ENCODE assay signal across 9 cellular contexts in the genomic region with DNA sequence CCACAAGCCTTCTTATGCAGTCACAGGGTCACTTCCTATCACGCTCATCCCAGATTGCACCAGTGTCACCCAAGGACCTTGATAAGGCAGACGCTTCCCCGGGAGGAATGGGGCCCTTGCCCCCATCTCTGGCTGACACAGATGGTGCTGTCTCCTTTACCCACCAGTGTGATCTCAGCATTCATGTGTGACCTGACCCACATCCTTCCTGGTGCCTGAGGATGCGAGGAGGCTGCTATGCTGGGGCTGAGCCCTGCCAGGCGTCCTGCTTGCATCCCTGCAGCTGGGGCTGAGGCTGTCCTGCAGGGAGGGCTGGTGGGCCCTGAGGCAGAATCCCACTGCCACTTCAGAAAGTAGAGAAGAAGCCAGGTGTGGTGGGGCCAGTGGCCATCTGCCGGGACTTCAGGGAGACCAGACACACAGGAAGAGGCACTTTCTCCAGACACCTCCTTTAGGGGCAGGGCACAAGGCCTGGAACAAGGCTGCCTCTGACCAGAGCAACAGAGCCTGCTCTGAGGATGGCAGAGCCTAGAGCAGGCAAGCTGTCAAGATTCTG. TPM values are rescaled to one million over a fixed set of nuclear protein-coding genes. Genes with fewer than 3 reads are reported as not detected.
DNase-seq lines count a peak whose midpoint lies in the region; ATAC-seq and TF ChIP-seq lines count a peak whose summit lies in the region.
"Had no signal": no experiment of that assay in that cellular context is flagged by ENCODE, and none has a peak within 500 bp of the region (broad histone marks: within the 10 kb centered on the region; RNA-seq: fewer than 3 reads in every experiment).

No MANE protein-coding gene starts in this region.

- no peak overlapping the region for H3K23ac ChIP-seq in H9 (ENCODE audit: insufficient read length, low read depth, low read length)

- H3K18ac ChIP-seq in H9 (ENCODE audit: insufficient read length, low read depth, low read length), result no peak overlapping the region

- no peak overlapping the region for H4K5ac ChIP-seq in H9 (ENCODE audit: insufficient read length, low read depth, low read length)

- H3K36me3 ChIP-seq in endodermal cell (ENCODE audit: control insufficient read depth, insufficient read depth, low read length), result no peaks in the 10 kb centered on the region

- no peak overlapping the region for H4K91ac ChIP-seq in H9 (ENCODE audit: insufficient read length, low read depth, low read length)

- H3K9me3 Mint-ChIP-seq in H9, result no peaks in the 10 kb centered on the region; a peak in 1 of 5 replicates
- no peaks in the 10 kb centered on the region for H3K9me3 Mint-ChIP-seq in WTC11
- H3K9me3 Mint-ChIP-seq in endodermal cell, result no peaks in the 10 kb centered on the region
- no peaks in the 10 kb centered on the region for H3K9me3 Mint-ChIP-seq in stimulated activated effector memory CD8-positive, alpha-beta T cell treated with anti-CD3 and anti-CD28 coated beads, Interleukin-12 subunit alpha, Interleukin-12 subunit beta, amount 100 ng/mL, for 72 hours

- H3K9ac ChIP-seq in H9 (ENCODE audit: extremely low read depth, insufficient read length, low read length), result no peak overlapping the region
- no peak overlapping the region for H3K9ac ChIP-seq in endodermal cell (ENCODE audit: extremely low read depth, low read length, poor library complexity, severe bottlenecking)

- H3K4me2 ChIP-seq in H9 (ENCODE audit: insufficient read depth, insufficient read length, low read length), result no peak overlapping the region

- no peak overlapping the region for H2BK20ac ChIP-seq in H9 (ENCODE audit: low read depth, low read length, poor library complexity, severe bottlenecking)

- no peak for TF ChIP-seq CTCF in H9 (conservative IDR thresholded peaks at IDR 0.05)
- TF ChIP-seq CTCF in WTC11 (IDR thresholded peaks at IDR 0.05), result no peak
- no peak for TF ChIP-seq CTCF in endodermal cell (conservative IDR thresholded peaks at IDR 0.05)

- H3K14ac ChIP-seq in H9 (ENCODE audit: insufficient read depth, low read length), result no peak overlapping the region; the same call in 1 of the 2 replicates

- H3K27ac Mint-ChIP-seq in H9, result no peak overlapping the region
- H3K27ac Mint-ChIP-seq in WTC11, result no peak overlapping the region
- no peak overlapping the region for H3K27ac Mint-ChIP-seq in endodermal cell
- H3K27ac Mint-ChIP-seq in stimulated activated effector memory CD8-positive, alpha-beta T cell treated with anti-CD3 and anti-CD28 coated beads, Interleukin-12 subunit alpha, Interleukin-12 subunit beta, amount 100 ng/mL, for 72 hours, result peak overlapping the region; percentile 84

- peaks cover 8% of the 10 kb centered on the region for H3K23me2 ChIP-seq in H9 (ENCODE audit: insufficient read length, low read depth, low read length, poor library complexity, severe bottlenecking)

- peaks cover 19% of the 10 kb centered on the region; the same call in 1 of the 2 replicates for H3K27me3 ChIP-seq in H9 (ENCODE audit: insufficient read depth, low read length)
- H3K27me3 ChIP-seq in endodermal cell (ENCODE audit: control insufficient read depth, insufficient read depth, low read length, poor library complexity, severe bottlenecking), result peaks cover 56% of the 10 kb centered on the region

- no peak overlapping the region for H2BK5ac ChIP-seq in H9 (ENCODE audit: insufficient read length, low read length)

- no peak overlapping the region for H3K56ac ChIP-seq in H9 (ENCODE audit: insufficient read length, low read depth, low read length)

- no peaks in the 10 kb centered on the region for H3K9me3 ChIP-seq in H9 (ENCODE audit: control insufficient read depth, low read depth, low read length)
- H3K9me3 ChIP-seq in endodermal cell (ENCODE audit: control insufficient read depth, low read length), result no peaks in the 10 kb centered on the region

- WGBS in H9 (ENCODE audit: extremely low coverage, insufficient read length, low lambda C conversion rate), result no CpG with 5 or more reads among the region's 6 CpGs
- WGBS in endodermal cell (ENCODE audit: insufficient coverage in 1 of 2, insufficient read length in 1 of 2), 2 experiments, result 86 to 97% methylated on average over 4 to 6 of the region's 6 CpGs

- H3K4me1 Mint-ChIP-seq in H9 (peaks cover 13 to 18% of the 10 kb centered on the region in 2 experiments), WTC11 (peaks cover 7% of the 10 kb centered on the region), endodermal cell (peaks cover 7% of the 10 kb centered on the region)
- peaks cover 50% of the 10 kb centered on the region for H3K4me1 Mint-ChIP-seq in stimulated activated effector memory CD8-positive, alpha-beta T cell treated with anti-CD3 and anti-CD28 coated beads, Interleukin-12 subunit alpha, Interleukin-12 subunit beta, amount 100 ng/mL, for 72 hours

- H2AFZ ChIP-seq in H9 (ENCODE audit: low read length), result no peak overlapping the region

- no peak overlapping the region for H3K4ac ChIP-seq in H9 (ENCODE audit: low read depth, low read length)

- no peak overlapping the region for H2BK120ac ChIP-seq in H9 (ENCODE audit: low read depth, low read length, poor library complexity, severe bottlenecking)

- H3K27ac ChIP-seq in H9 (ENCODE audit: insufficient read length, low read depth, low read length) (no peak overlapping the region), endodermal cell (ENCODE audit: low read depth, low read length) (no peak overlapping the region)

- no peaks in the 10 kb centered on the region for H4K20me1 ChIP-seq in H9 (ENCODE audit: control insufficient read depth, insufficient read depth, insufficient read length)

- POLR2A ChIA-PET in WTC11 (lab: Charles Lee), result no interaction called here

- no peak overlapping the region for H2BK12ac ChIP-seq in H9 (ENCODE audit: insufficient read length, low read depth, low read length)

- H3K27me3 Mint-ChIP-seq in H9 (ENCODE audit: low read depth) (peaks cover 68% of the 10 kb centered on the region), WTC11 (ENCODE audit: low read depth) (peaks cover 51% of the 10 kb centered on the region), endodermal cell (ENCODE audit: insufficient read depth) (peaks cover 62% of the 10 kb centered on the region)

- CTCF ChIA-PET in WTC11 (lab: Charles Lee), result interaction anchor here (1.3 to 2.7 kb wide), 3 partner anchors 24 to 59 kb away, joined by 4 to 21 read pairs (median 8); no protein-coding TSS in a partner anchor

- H3K4me1 ChIP-seq in H9 (ENCODE audit: insufficient read depth, low read length) (no peaks in the 10 kb centered on the region; the same call in 1 of the 2 replicates), endodermal cell (ENCODE audit: control insufficient read depth, insufficient read depth, low read length) (no peaks in the 10 kb centered on the region)

- H3K4me3 ChIP-seq in endodermal cell (ENCODE audit: low read length), result no peak overlapping the region

- H2AK5ac ChIP-seq in H9 (ENCODE audit: insufficient read length, low read length), result no peak overlapping the region

- no peaks in the 10 kb centered on the region for H3K79me2 ChIP-seq in H9 (ENCODE audit: insufficient read depth, low read length)

- H3K4me3 Mint-ChIP-seq in H9 (no peak overlapping the region), WTC11 (no peak overlapping the region), endodermal cell (no peak overlapping the region)
- H3K4me3 Mint-ChIP-seq in stimulated activated effector memory CD8-positive, alpha-beta T cell treated with anti-CD3 and anti-CD28 coated beads, Interleukin-12 subunit alpha, Interleukin-12 subunit beta, amount 100 ng/mL, for 72 hours, result peak overlapping the region; percentile 87

- no peak overlapping the region for H3T11ph ChIP-seq in H9 (ENCODE audit: low read length)

- H2BK15ac ChIP-seq in H9 (ENCODE audit: low read depth, low read length), result no peak overlapping the region

- DNase-seq in H9 (peak; percentile 23), WTC11 (ENCODE audit: low spot score) (peak; percentile 6), endodermal cell (peak; percentile 41), HCEC 1CT (no peak), COLO829 (ENCODE audit: low spot score) (no peak), medulla oblongata (ENCODE audit: extremely low spot score) (no peak)
- DNase-seq in stimulated activated effector memory CD8-positive, alpha-beta T cell treated with anti-CD3 and anti-CD28 coated beads, Interleukin-12 subunit alpha, Interleukin-12 subunit beta, amount 100 ng/mL, for 72 hours (ENCODE audit: low spot score in 2 of 2), result peak in 1 of 2 donors; percentile 74
- DNase-seq: foreskin fibroblast, NCI-H526 had no signal

- H4K8ac ChIP-seq in H9 (replicated peaks; ENCODE audit: insufficient read length, low read depth, low read length), result no peak overlapping the region

- no peak for ATAC-seq in WTC11
- peak; percentile 74 for ATAC-seq in stimulated activated effector memory CD8-positive, alpha-beta T cell treated with anti-CD3 and anti-CD28 coated beads, Interleukin-12 subunit alpha, Interleukin-12 subunit beta, amount 100 ng/mL, for 72 hours

- H3K36me3 Mint-ChIP-seq in H9 (ENCODE audit: insufficient read depth in 1 of 3, low read depth in 3 of 3) (no peaks in the 10 kb centered on the region; a peak in 1 of 7 replicates), WTC11 (no peaks in the 10 kb centered on the region), endodermal cell (ENCODE audit: low read depth) (no peaks in the 10 kb centered on the region)
- peaks cover 7% of the 10 kb centered on the region for H3K36me3 Mint-ChIP-seq in stimulated activated effector memory CD8-positive, alpha-beta T cell treated with anti-CD3 and anti-CD28 coated beads, Interleukin-12 subunit alpha, Interleukin-12 subunit beta, amount 100 ng/mL, for 72 hours

- no peaks in the 10 kb centered on the region for H3K79me1 ChIP-seq in H9 (ENCODE audit: insufficient read depth, low read depth, low read length, poor library complexity, severe bottlenecking)

TF ChIP-seq in WTC11, 78 proteins besides CTCF, POLR2A, EP300 and RAD21 (continues in another document):
- TF ChIP-seq, protein P1, sequence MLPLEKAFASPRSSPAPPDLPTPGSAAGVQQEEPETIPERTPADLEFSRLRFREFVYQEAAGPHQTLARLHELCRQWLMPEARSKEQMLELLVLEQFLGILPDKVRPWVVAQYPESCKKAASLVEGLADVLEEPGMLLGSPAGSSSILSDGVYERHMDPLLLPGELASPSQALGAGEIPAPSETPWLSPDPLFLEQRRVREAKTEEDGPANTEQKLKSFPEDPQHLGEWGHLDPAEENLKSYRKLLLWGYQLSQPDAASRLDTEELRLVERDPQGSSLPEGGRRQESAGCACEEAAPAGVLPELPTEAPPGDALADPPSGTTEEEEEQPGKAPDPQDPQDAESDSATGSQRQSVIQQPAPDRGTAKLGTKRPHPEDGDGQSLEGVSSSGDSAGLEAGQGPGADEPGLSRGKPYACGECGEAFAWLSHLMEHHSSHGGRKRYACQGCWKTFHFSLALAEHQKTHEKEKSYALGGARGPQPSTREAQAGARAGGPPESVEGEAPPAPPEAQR (CRISPR knock-in tag; IDR thresholded peaks at IDR 0.05), result no peak
- TF ChIP-seq ZNF263 (CRISPR knock-in tag; IDR thresholded peaks at IDR 0.05; ENCODE audit: low read depth) (no peak), TEAD4 (CRISPR knock-in tag; IDR thresholded peaks at IDR 0.05) (no peak), EMX1 (CRISPR knock-in tag; IDR thresholded peaks at IDR 0.05) (no peak), ZNF416 (CRISPR knock-in tag; IDR thresholded peaks at IDR 0.05) (no peak)

RNA-seq across cellular contexts. Expression of a gene that starts 35.3 kb away (rescaled TPM):
- 17.6 and 20.0 TPM in 2 replicates for total RNA-seq in H9 (2021)
- total RNA-seq in WTC11 (2021), result 20.8 to 21.4 TPM (median 21.0 TPM) in 3 replicates
- 10 to 100 TPM in 1 of 2 donors, 1 to 10 TPM in 1; 8.1 to 13.4 TPM for total RNA-seq in endodermal cell
- polyA plus RNA-seq in endodermal cell (2013, experiment 1 of 2), result 5.3 TPM
- polyA plus RNA-seq in endodermal cell (2013, experiment 2 of 2), result 4.2 TPM

Comparison
In these comparisons a context has a peak if more than half of its experiments do, and no peak if none do; other contexts are left out.
1. DNase-seq: peak in H9 (single experiment), WTC11 (single experiment) and endodermal cell (single experiment); none in HCEC 1CT (single experiment), COLO829 (single experiment) and medulla oblongata (single experiment).